In the genomic region with DNA sequence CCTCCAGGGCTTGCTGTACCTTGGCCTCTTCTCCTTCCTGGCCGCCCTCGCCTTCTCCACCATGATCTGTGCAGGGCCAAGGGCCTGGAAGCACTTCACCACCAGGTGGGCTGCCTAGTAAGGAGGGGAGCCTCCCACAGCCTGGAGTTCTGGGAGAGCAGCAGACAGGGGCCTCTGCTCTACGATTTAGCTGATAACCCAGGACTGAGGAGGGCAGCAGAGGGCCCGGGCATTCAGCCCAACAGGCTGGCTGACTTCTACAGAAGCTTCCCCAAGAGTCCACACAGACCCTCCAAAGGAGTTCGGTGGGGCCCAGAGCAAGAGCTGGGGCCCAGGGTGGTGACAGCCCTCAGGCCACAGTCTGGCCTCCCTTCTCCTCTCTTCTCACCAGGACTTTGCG, we compare ENCODE assay signal across 31 cellular contexts. TPM values are rescaled to one million over a fixed set of nuclear protein-coding genes. Genes with fewer than 3 reads are reported as not detected.
"Had no signal": no experiment of that assay in that cellular context is flagged by ENCODE, and none has a peak within 500 bp of the region (broad histone marks: within the 10 kb centered on the region; RNA-seq: fewer than 3 reads in every experiment).

No MANE protein-coding gene starts in this region.

- H3K36me3 Mint-ChIP-seq: activated CD8-positive, alpha-beta memory T cell treated with anti-CD3 and anti-CD28 coated beads, Interleukin-2, amount 10 ng/mL, durations not matched to agents 7 days and 5 days; activated naive CD4-positive, alpha-beta T cell treated with anti-CD3 and anti-CD28 coated beads, Interleukin-2, amount 50 U/mL, for 72 hours had no signal

- H3K27me3 ChIP-seq: ascending aorta, body of pancreas, SJCRH30 had no signal

- H3K4me1 Mint-ChIP-seq: activated B cell treated with CpG ODN at 0.5 μM for 24 hours; activated CD4-positive, alpha-beta T cell treated with anti-CD3 and anti-CD28 coated beads, Interleukin-2, amount 10 ng/mL, durations not matched to agents 24 days and 14 days; activated naive CD8-positive, alpha-beta T cell treated with anti-CD3 and anti-CD28 coated beads, Interleukin-2, amount 50 U/mL, for 24 hours had no signal

- H3K4me3 ChIP-seq: ascending aorta, body of pancreas, SJCRH30 had no signal

- H3K9ac ChIP-seq: KMS-11, SK-N-SH had no signal

- H3K27me3 Mint-ChIP-seq: activated B cell treated with CpG ODN at 0.5 μM for 24 hours; activated CD4-positive, alpha-beta T cell treated with anti-CD3 and anti-CD28 coated beads, Interleukin-2, amount 10 ng/mL, durations not matched to agents 24 days and 14 days; activated CD8-positive, alpha-beta memory T cell treated with anti-CD3 and anti-CD28 coated beads, Interleukin-2, amount 10 ng/mL, durations not matched to agents 7 days and 5 days; activated naive CD8-positive, alpha-beta T cell treated with anti-CD3 and anti-CD28 coated beads, Interleukin-2, amount 50 U/mL, for 24 hours; activated T-cell treated with anti-CD3 and anti-CD28 coated beads, Interleukin-2, amount 50 U/mL, for 24 hours had no signal

- H3K4me1 ChIP-seq: ascending aorta, body of pancreas had no signal

- H3K4me3 Mint-ChIP-seq: activated B cell treated with CpG ODN at 0.5 μM for 24 hours; activated CD4-positive, alpha-beta T cell treated with anti-CD3 and anti-CD28 coated beads, Interleukin-2, amount 10 ng/mL, durations not matched to agents 24 days and 14 days; activated CD8-positive, alpha-beta memory T cell treated with anti-CD3 and anti-CD28 coated beads, Interleukin-2, amount 10 ng/mL, durations not matched to agents 7 days and 5 days; activated naive CD8-positive, alpha-beta T cell treated with anti-CD3 and anti-CD28 coated beads, Interleukin-2, amount 50 U/mL, for 24 hours; activated T-cell treated with anti-CD3 and anti-CD28 coated beads, Interleukin-2, amount 50 U/mL, for 24 hours; activated T-helper 1 cell treated with anti-CD3 and anti-CD28 coated beads, Interleukin-12 subunit alpha, Interleukin-12 subunit beta, Interleukin-2, Interleukin-4 antibody, amounts not matched to agents 30 ng/mL and 10 ng/mL and 1 ng/mL, durations not matched to agents 14 hours and 24 hours and 36 hours had no signal

- H3K9me3 ChIP-seq: ascending aorta, body of pancreas, SJCRH30, SK-N-SH had no signal

- H3K9me3 Mint-ChIP-seq: activated B cell treated with CpG ODN at 0.5 μM for 24 hours; activated CD4-positive, alpha-beta T cell treated with anti-CD3 and anti-CD28 coated beads, Interleukin-2, amount 10 ng/mL, durations not matched to agents 24 days and 14 days; activated naive CD4-positive, alpha-beta T cell treated with anti-CD3 and anti-CD28 coated beads, Interleukin-2, amount 50 U/mL, for 72 hours; activated naive CD8-positive, alpha-beta T cell treated with anti-CD3 and anti-CD28 coated beads, Interleukin-2, amount 50 U/mL, for 24 hours; activated T-cell treated with anti-CD3 and anti-CD28 coated beads, Interleukin-2, amount 50 U/mL, for 24 hours; activated T-helper 1 cell treated with anti-CD3 and anti-CD28 coated beads, Interleukin-12 subunit alpha, Interleukin-12 subunit beta, Interleukin-2, Interleukin-4 antibody, amounts not matched to agents 30 ng/mL and 10 ng/mL and 1 ng/mL, durations not matched to agents 14 hours and 24 hours and 36 hours had no signal

- H3K4me2 ChIP-seq: KMS-11, SK-N-SH had no signal

- ATAC-seq: activated CD8-positive, alpha-beta memory T cell treated with anti-CD3 and anti-CD28 coated beads, Interleukin-2, amount 10 ng/mL, durations not matched to agents 7 days and 5 days; activated naive CD4-positive, alpha-beta T cell treated with anti-CD3 and anti-CD28 coated beads, Interleukin-2, amount 50 U/mL, for 72 hours; activated naive CD8-positive, alpha-beta T cell treated with anti-CD3 and anti-CD28 coated beads, Interleukin-2, amount 50 U/mL, for 24 hours; body of pancreas; Panc1; Right ventricle myocardium inferior had no signal

- H3K27ac ChIP-seq: ascending aorta, body of pancreas, KMS-11, SJCRH30 had no signal

- DNase-seq: activated B cell treated with CpG ODN at 0.5 μM for 24 hours; activated CD4-positive, alpha-beta T cell treated with anti-CD3 and anti-CD28 coated beads for 1 hour; activated CD4-positive, alpha-beta T cell treated with anti-CD3 and anti-CD28 coated beads, Interleukin-2, amount 10 ng/mL, durations not matched to agents 24 days and 14 days; activated CD4-positive, alpha-beta T cell treated with anti-CD3 and anti-CD28 coated beads, Interleukin-2, amount 50 U/mL, for 48 hours; activated CD8-positive, alpha-beta memory T cell treated with anti-CD3 and anti-CD28 coated beads, Interleukin-2, amount 10 ng/mL, durations not matched to agents 7 days and 5 days; activated effector memory CD4-positive, alpha-beta T cell treated with anti-CD3 and anti-CD28 coated beads, Interleukin-2, amount 50 U/mL, for 16 hours; activated naive CD4-positive, alpha-beta T cell treated with Interleukin-2 at 50 U/mL for 16 hours; activated naive CD8-positive, alpha-beta T cell treated with anti-CD3 and anti-CD28 coated beads, Interleukin-2, amount 50 U/mL, for 24 hours; activated T-cell treated with anti-CD3 and anti-CD28 coated beads, Interleukin-2, amount 50 U/mL, for 24 hours; amniotic stem cell; body of pancreas; NCI-H1092; NCI-H1417; NCI-H1930; NCI-H2171; NCI-H2227 treated with DMSO at 0.1 percent for 48 hours; NCI-H446 treated with DMSO at 0.1 percent for 48 hours; NCI-H524 treated with DMSO at 0.1 percent for 48 hours; NCI-H82; OCI-M1; RPMI8226; SJCRH30; SK-N-SH had no signal

- H3K27ac Mint-ChIP-seq: activated B cell treated with CpG ODN at 0.5 μM for 24 hours; activated CD4-positive, alpha-beta T cell treated with anti-CD3 and anti-CD28 coated beads, Interleukin-2, amount 10 ng/mL, durations not matched to agents 24 days and 14 days; activated naive CD4-positive, alpha-beta T cell treated with anti-CD3 and anti-CD28 coated beads, Interleukin-2, amount 50 U/mL, for 72 hours; activated naive CD8-positive, alpha-beta T cell treated with anti-CD3 and anti-CD28 coated beads, Interleukin-2, amount 50 U/mL, for 24 hours; activated T-cell treated with anti-CD3 and anti-CD28 coated beads, Interleukin-2, amount 50 U/mL, for 24 hours; activated T-helper 1 cell treated with anti-CD3 and anti-CD28 coated beads, Interleukin-12 subunit alpha, Interleukin-12 subunit beta, Interleukin-2, Interleukin-4 antibody, amounts not matched to agents 30 ng/mL and 10 ng/mL and 1 ng/mL, durations not matched to agents 14 hours and 24 hours and 36 hours had no signal

RNA-seq across cellular contexts. Expression of gene DNAI2, which starts 21.8 kb away (rescaled TPM):
- total RNA-seq: activated B cell treated with CpG ODN at 0.5 μM for 24 hours, ascending aorta, body of pancreas, bronchial epithelial cell, MCF 10A, Right ventricle myocardium inferior, SJCRH30 had no signal
- polyA plus RNA-seq: SK-N-SH had no signal
